ENCODE assay signal across 1 cellular context in the genomic region with DNA sequence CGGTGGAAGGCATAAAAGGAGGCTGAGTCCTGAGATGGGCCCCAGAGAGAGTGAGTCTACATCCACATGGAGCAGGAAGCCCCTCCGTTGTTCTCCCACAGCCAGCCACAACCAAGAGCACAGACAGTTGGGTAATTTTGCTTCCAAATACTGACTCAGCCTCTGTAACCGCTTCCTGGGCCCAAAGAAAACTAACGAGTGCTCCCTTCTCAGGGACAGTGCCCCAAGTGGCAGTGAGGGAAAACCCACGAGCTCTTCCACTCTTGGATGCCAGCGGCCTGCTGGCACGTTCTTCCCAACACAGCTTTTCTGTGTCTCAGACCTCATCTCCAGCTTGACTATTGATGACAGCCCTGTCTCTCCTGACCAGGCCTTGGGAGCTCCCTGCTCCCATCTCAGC.
TF ChIP-seq lines count a peak whose summit lies in the region.

No MANE protein-coding gene starts in this region.

TF ChIP-seq in H1, 55 proteins besides CTCF, POLR2A, EP300 and RAD21:
- TF ChIP-seq JUND (IDR thresholded peaks at IDR 0.05; ENCODE audit: low read length) = no peak
TF ChIP-seq in H1: peak in this region for 0.
